Comparison of ENCODE assay signal across 34 cellular contexts in genomic region chr7:22936246-22936645, GRCh38.
"Had no signal": no experiment of that assay in that cellular context is flagged by ENCODE, and none has a peak within 500 bp of the region (broad histone marks: within the 10 kb centered on the region; RNA-seq: fewer than 3 reads in every experiment).

No MANE protein-coding gene starts in this region.

- H3K4me1 Mint-ChIP-seq: activated CD4-positive, alpha-beta memory T cell treated with anti-CD3 and anti-CD28 coated beads, Interleukin-2, amount 10 ng/mL, durations not matched to agents 7 days and 5 days; activated CD4-positive, alpha-beta T cell treated with anti-CD3 and anti-CD28 coated beads for 36 hours; activated CD4-positive, alpha-beta T cell treated with anti-CD3 and anti-CD28 coated beads, Interleukin-2, amount 10 ng/mL, durations not matched to agents 24 days and 14 days; activated T-helper 17 cell treated with anti-CD3 and anti-CD28 coated beads, Interleukin-2, amount 50 U/mL, for 72 hours; central memory CD8-positive, alpha-beta T cell had no signal

- ATAC-seq: activated CD4-positive, alpha-beta T cell treated with anti-CD3 and anti-CD28 coated beads for 36 hours; activated T-cell treated with anti-CD3 and anti-CD28 coated beads, Interleukin-2, amount 50 U/mL, for 4 hours; activated T-helper 17 cell treated with anti-CD3 and anti-CD28 coated beads, Interleukin-2, amount 50 U/mL, for 72 hours; effector memory CD8-positive, alpha-beta T cell; gastroesophageal sphincter; heart right ventricle had no signal

- H3K79me2 ChIP-seq: hepatocyte had no signal

- H3K4me3 Mint-ChIP-seq: activated CD4-positive, alpha-beta memory T cell treated with anti-CD3 and anti-CD28 coated beads, Interleukin-2, amount 10 ng/mL, durations not matched to agents 7 days and 5 days; activated CD4-positive, alpha-beta T cell treated with anti-CD3 and anti-CD28 coated beads for 36 hours; activated CD4-positive, alpha-beta T cell treated with anti-CD3 and anti-CD28 coated beads, Interleukin-2, amount 10 ng/mL, durations not matched to agents 24 days and 14 days; activated naive CD8-positive, alpha-beta T cell; activated T-cell treated with anti-CD3 and anti-CD28 coated beads, Interleukin-2, amount 50 U/mL, for 4 hours; activated T-helper 17 cell treated with anti-CD3 and anti-CD28 coated beads, Interleukin-2, amount 50 U/mL, for 72 hours; central memory CD8-positive, alpha-beta T cell; effector memory CD8-positive, alpha-beta T cell had no signal

- H3K4me3 ChIP-seq: esophagus squamous epithelium, gastroesophageal sphincter, heart right ventricle, hepatocyte had no signal

- H3K27me3 Mint-ChIP-seq: activated T-helper 17 cell treated with anti-CD3 and anti-CD28 coated beads, Interleukin-2, amount 50 U/mL, for 72 hours; central memory CD8-positive, alpha-beta T cell had no signal

- H3K9me3 ChIP-seq: esophagus squamous epithelium, gastroesophageal sphincter had no signal

- DNase-seq: activated CD4-positive, alpha-beta memory T cell treated with anti-CD3 and anti-CD28 coated beads, Interleukin-2, amount 10 ng/mL, durations not matched to agents 7 days and 5 days; activated CD4-positive, alpha-beta T cell treated with anti-CD3 and anti-CD28 coated beads for 36 hours; activated CD4-positive, alpha-beta T cell treated with anti-CD3 and anti-CD28 coated beads, Interleukin-2, amount 10 ng/mL, durations not matched to agents 24 days and 14 days; activated CD4-positive, CD25-positive, alpha-beta regulatory T cell; activated CD4-positive, CD25-positive, alpha-beta regulatory T cell treated with anti-CD3 and anti-CD28 coated beads, Interleukin-2, amount 50 U/mL, for 72 hours; activated CD8-positive, alpha-beta memory T cell treated with anti-CD3 and anti-CD28 coated beads, Interleukin-2, amount 50 U/mL, for 48 hours; activated effector memory CD4-positive, alpha-beta T cell treated with Interleukin-2 at 50 U/mL for 16 hours; activated gamma-delta T cell treated with Interleukin-2 at 50 U/mL for 16 hours; activated naive CD4-positive, alpha-beta T cell treated with anti-CD3 and anti-CD28 coated beads, Interleukin-2, amount 50 U/mL, for 16 hours; activated naive CD4-positive, alpha-beta T cell treated with Interleukin-2 at 50 U/mL for 16 hours; activated T-cell treated with anti-CD3 and anti-CD28 coated beads for 4 hours; activated T-cell treated with anti-CD3 and anti-CD28 coated beads, Interleukin-2, amount 50 U/mL, for 4 hours; amniotic stem cell; anterior cingulate cortex; brain microvascular endothelial cell; cortex of kidney; dermis blood vessel endothelial cell; effector CD4-positive, alpha-beta T cell; effector memory CD8-positive, alpha-beta T cell; esophagus squamous epithelium; foreskin melanocyte; heart right ventricle; T-helper 2 cell had no signal

- H3K27me3 ChIP-seq: brain microvascular endothelial cell, esophagus squamous epithelium, gastroesophageal sphincter, heart right ventricle, hepatocyte had no signal

- H2AFZ ChIP-seq: hepatocyte had no signal

- H3K4me2 ChIP-seq: hepatocyte had no signal

- FAIRE-seq: astrocyte, bronchial epithelial cell, colon, endometrium, endothelial cell of umbilical vein had no signal

- H3K9me3 Mint-ChIP-seq: activated CD4-positive, alpha-beta memory T cell treated with anti-CD3 and anti-CD28 coated beads, Interleukin-2, amount 10 ng/mL, durations not matched to agents 7 days and 5 days; activated CD4-positive, alpha-beta T cell treated with anti-CD3 and anti-CD28 coated beads, Interleukin-2, amount 10 ng/mL, durations not matched to agents 24 days and 14 days; activated T-cell treated with anti-CD3 and anti-CD28 coated beads, Interleukin-2, amount 50 U/mL, for 4 hours; activated T-helper 17 cell treated with anti-CD3 and anti-CD28 coated beads, Interleukin-2, amount 50 U/mL, for 72 hours; central memory CD8-positive, alpha-beta T cell; effector memory CD8-positive, alpha-beta T cell had no signal

- H3K27ac ChIP-seq: brain microvascular endothelial cell, epithelial cell of prostate, esophagus squamous epithelium, gastroesophageal sphincter, heart right ventricle, hepatocyte had no signal

- H3K36me3 ChIP-seq: brain microvascular endothelial cell had no signal

- H3K27ac Mint-ChIP-seq: activated CD4-positive, alpha-beta memory T cell treated with anti-CD3 and anti-CD28 coated beads, Interleukin-2, amount 10 ng/mL, durations not matched to agents 7 days and 5 days; activated CD4-positive, alpha-beta T cell treated with anti-CD3 and anti-CD28 coated beads for 36 hours; activated CD4-positive, alpha-beta T cell treated with anti-CD3 and anti-CD28 coated beads, Interleukin-2, amount 10 ng/mL, durations not matched to agents 24 days and 14 days; activated naive CD8-positive, alpha-beta T cell; activated T-helper 17 cell treated with anti-CD3 and anti-CD28 coated beads, Interleukin-2, amount 50 U/mL, for 72 hours; effector memory CD8-positive, alpha-beta T cell had no signal
